Comparison of ENCODE assay signal across 13 cellular contexts in genomic region chr10:102599565-102600327, GRCh38.
DNase-seq lines count a peak whose midpoint lies in the region; ATAC-seq and TF ChIP-seq lines count a peak whose summit lies in the region.
"Had no signal": no experiment of that assay in that cellular context is flagged by ENCODE, and none has a peak within 500 bp of the region (broad histone marks: within the 10 kb centered on the region; RNA-seq: fewer than 3 reads in every experiment).

No MANE protein-coding gene starts in this region.

- H3K27ac Mint-ChIP-seq in nephron, result peak overlapping the region; percentile 91 to 96 (median 91)
- H3K27ac Mint-ChIP-seq in activated naive CD8-positive, alpha-beta T cell treated with anti-CD3 and anti-CD28 coated beads, Interleukin-2, amount 50 U/mL, for 24 hours, result no peak overlapping the region
- H3K27ac Mint-ChIP-seq: activated naive CD4-positive, alpha-beta T cell treated with anti-CD3 and anti-CD28 coated beads, Interleukin-2, amount 50 U/mL, for 24 hours; effector memory CD8-positive, alpha-beta T cell had no signal

- no peaks in the 10 kb centered on the region for H3K9me3 ChIP-seq in BLaER1

- no peaks in the 10 kb centered on the region for H3K9me3 Mint-ChIP-seq in nephron
- no peaks in the 10 kb centered on the region for H3K9me3 Mint-ChIP-seq in activated naive CD8-positive, alpha-beta T cell treated with anti-CD3 and anti-CD28 coated beads, Interleukin-2, amount 50 U/mL, for 24 hours
- H3K9me3 Mint-ChIP-seq: activated naive CD4-positive, alpha-beta T cell treated with anti-CD3 and anti-CD28 coated beads, Interleukin-2, amount 50 U/mL, for 24 hours; effector memory CD8-positive, alpha-beta T cell had no signal

- H3K27me3 ChIP-seq in BLaER1, result no peaks in the 10 kb centered on the region

- no peaks in the 10 kb centered on the region for H4K20me1 ChIP-seq in BLaER1

- peaks cover 45% of the 10 kb centered on the region for H3K36me3 Mint-ChIP-seq in nephron (ENCODE audit: low read depth)
- peaks cover 2% of the 10 kb centered on the region for H3K36me3 Mint-ChIP-seq in activated naive CD8-positive, alpha-beta T cell treated with anti-CD3 and anti-CD28 coated beads, Interleukin-2, amount 50 U/mL, for 24 hours (ENCODE audit: low read depth)

- peak overlapping the region in 1 of 3 experiments; percentile 38 for H3K4me3 Mint-ChIP-seq in nephron
- no peak overlapping the region for H3K4me3 Mint-ChIP-seq in activated naive CD8-positive, alpha-beta T cell treated with anti-CD3 and anti-CD28 coated beads, Interleukin-2, amount 50 U/mL, for 24 hours
- H3K4me3 Mint-ChIP-seq: activated naive CD4-positive, alpha-beta T cell treated with anti-CD3 and anti-CD28 coated beads, Interleukin-2, amount 50 U/mL, for 24 hours; effector memory CD8-positive, alpha-beta T cell had no signal

- in situ Hi-C loops in GM13976 (cut with MboI; ENCODE audit: low sequenced_read_pairs, unreplicated experiment), result loop anchor here (25.0 kb wide), 1 partner anchor 362 kb away; the partner anchor contains the start of genes ELOVL3, GBF1 and PITX3

- H3K27ac ChIP-seq in BLaER1, result peak overlapping the region; percentile 61

- peak overlapping the region; percentile 26; the same call in 1 of the 2 replicates for H3K9ac ChIP-seq in BLaER1

- no peak for ATAC-seq in activated naive CD8-positive, alpha-beta T cell treated with anti-CD3 and anti-CD28 coated beads, Interleukin-2, amount 50 U/mL, for 24 hours
- ATAC-seq: effector memory CD8-positive, alpha-beta T cell had no signal

- H3K27me3 Mint-ChIP-seq in nephron (ENCODE audit: low read depth), result no peaks in the 10 kb centered on the region
- H3K27me3 Mint-ChIP-seq in activated naive CD8-positive, alpha-beta T cell treated with anti-CD3 and anti-CD28 coated beads, Interleukin-2, amount 50 U/mL, for 24 hours, result no peaks in the 10 kb centered on the region
- H3K27me3 Mint-ChIP-seq: activated naive CD4-positive, alpha-beta T cell treated with anti-CD3 and anti-CD28 coated beads, Interleukin-2, amount 50 U/mL, for 24 hours; effector memory CD8-positive, alpha-beta T cell had no signal

- H3K4me3 ChIP-seq in BLaER1 (no peak overlapping the region), fibroblast of pulmonary artery (replicated peaks; ENCODE audit: low read depth, low read length) (no peak overlapping the region)

- no peak for TF ChIP-seq CTCF in fibroblast of pulmonary artery (IDR thresholded peaks at IDR 0.05; ENCODE audit: low read length, missing control alignments)
- TF ChIP-seq CTCF in nephron (IDR thresholded peaks at IDR 0.05; ENCODE audit: unreplicated experiment in 3 of 3), result no peak
- TF ChIP-seq CTCF in GM13976 (IDR thresholded peaks at IDR 0.05; ENCODE audit: borderline replicate concordance, control extremely low read depth, extremely low read depth, insufficient read depth, missing control alignments), result no peak

- peak overlapping the region; percentile 59 for H3K4me2 ChIP-seq in BLaER1

- peaks cover 50% of the 10 kb centered on the region for H3K4me1 ChIP-seq in BLaER1

- peaks cover 85% of the 10 kb centered on the region for H3K36me3 ChIP-seq in BLaER1

- DNase-seq in OCI-M2 (lab: John Stamatoyannopoulos, UW; ENCODE audit: unreplicated experiment), result peak; percentile 87
- DNase-seq in fibroblast of pulmonary artery (ENCODE audit: low read depth), result peak; percentile 82
- no peak for DNase-seq in activated naive CD8-positive, alpha-beta T cell treated with anti-CD3 and anti-CD28 coated beads, Interleukin-2, amount 50 U/mL, for 24 hours
- DNase-seq in DMS153 treated with DMSO at 0.1 percent for 48 hours (lab: John Stamatoyannopoulos, UW; ENCODE audit: unreplicated experiment), result no peak
- DNase-seq in activated CD8-positive, alpha-beta memory T cell treated with anti-CD3 and anti-CD28 coated beads for 24 hours, result no peak
- no peak for DNase-seq in GM13976 (ENCODE audit: low spot score)
- DNase-seq: ACHN; activated CD4-positive, CD25-positive, alpha-beta regulatory T cell treated with anti-CD3 and anti-CD28 coated beads, Interleukin-2, amount 50 U/mL, for 72 hours; effector memory CD8-positive, alpha-beta T cell; NCI-H1417 treated with DMSO at 0.1 percent for 48 hours had no signal

- H3K4me1 Mint-ChIP-seq in nephron, result peaks cover 57% of the 10 kb centered on the region
- peaks cover 8% of the 10 kb centered on the region for H3K4me1 Mint-ChIP-seq in activated naive CD8-positive, alpha-beta T cell treated with anti-CD3 and anti-CD28 coated beads, Interleukin-2, amount 50 U/mL, for 24 hours
- H3K4me1 Mint-ChIP-seq: activated naive CD4-positive, alpha-beta T cell treated with anti-CD3 and anti-CD28 coated beads, Interleukin-2, amount 50 U/mL, for 24 hours had no signal

Comparison
In these comparisons a context has a peak if more than half of its experiments do, and no peak if none do; other contexts are left out.
1. DNase-seq: peak in OCI-M2 (single experiment) and fibroblast of pulmonary artery (single experiment); none in activated naive CD8-positive, alpha-beta T cell treated with anti-CD3 and anti-CD28 coated beads, Interleukin-2, amount 50 U/mL, for 24 hours (single experiment), DMS153 treated with DMSO at 0.1 percent for 48 hours (single experiment), activated CD8-positive, alpha-beta memory T cell treated with anti-CD3 and anti-CD28 coated beads for 24 hours (single experiment) and GM13976 (single experiment).